15 cellular contexts compared by ENCODE assay signal in genomic region chr12:121980211-121980891, GRCh38.
DNase-seq lines count a peak whose midpoint lies in the region; ATAC-seq and TF ChIP-seq lines count a peak whose summit lies in the region.
"Had no signal": no experiment of that assay in that cellular context is flagged by ENCODE, and none has a peak within 500 bp of the region (broad histone marks: within the 10 kb centered on the region; RNA-seq: fewer than 3 reads in every experiment).

No MANE protein-coding gene starts in this region.

- no peaks in the 10 kb centered on the region for H3K27me3 ChIP-seq in DOHH2 (ENCODE audit: control insufficient read depth, low read length)
- H3K27me3 ChIP-seq: colonic mucosa, heart right ventricle, upper lobe of left lung had no signal

- peaks cover 69% of the 10 kb centered on the region for H3K4me1 ChIP-seq in DOHH2 (ENCODE audit: control insufficient read depth, low read length)
- H3K4me1 ChIP-seq: colonic mucosa, upper lobe of left lung had no signal

- peaks cover 14% of the 10 kb centered on the region for H3K36me3 ChIP-seq in DOHH2 (ENCODE audit: control insufficient read depth, low read length)
- H3K36me3 ChIP-seq: colonic mucosa, heart right ventricle, SJCRH30, upper lobe of left lung had no signal

- DNase-seq in NOMO-1 treated with dmso at 0.1 percent for 144 hours (lab: John Stamatoyannopoulos, UW; ENCODE audit: unreplicated experiment), result peak; percentile 67
- DNase-seq in fibroblast of pulmonary artery (ENCODE audit: low read depth), result peak; percentile 26
- no peak for DNase-seq in NCI-H1930 (lab: John Stamatoyannopoulos, UW)
- no peak for DNase-seq in activated naive CD4-positive, alpha-beta T cell treated with anti-CD3 and anti-CD28 coated beads, Interleukin-2, amount 50 U/mL, for 16 hours
- DNase-seq in stimulated activated CD4-positive, alpha-beta T cell treated with anti-CD3 and anti-CD28 coated beads, Interleukin-4, amount 100 ng/mL, for 24 hours, result no peak
- DNase-seq in cerebellar cortex (ENCODE audit: low spot score), result no peak
- DNase-seq: activated CD8-positive, alpha-beta memory T cell treated with anti-CD3 and anti-CD28 coated beads, Interleukin-2, amount 50 U/mL, for 48 hours; CD4-positive, CD25-positive, alpha-beta regulatory T cell; colonic mucosa; heart right ventricle; NCI-H1417 treated with DMSO at 0.1 percent for 48 hours; upper lobe of left lung had no signal

- no peak for TF ChIP-seq CTCF in DOHH2 (IDR thresholded peaks at IDR 0.05; ENCODE audit: low read depth, low read length, poor library complexity, severe bottlenecking)
- TF ChIP-seq CTCF in fibroblast of pulmonary artery (IDR thresholded peaks at IDR 0.05; ENCODE audit: low read length, missing control alignments), result no peak

- peak; percentile 54 for ATAC-seq in GM21390 (IDR thresholded peaks at IDR 0.05; ENCODE audit: unreplicated experiment)

- no peaks in the 10 kb centered on the region for H3K79me2 ChIP-seq in DOHH2 (ENCODE audit: control insufficient read depth, low read length)

- H3K9me3 ChIP-seq in DOHH2 (ENCODE audit: control insufficient read depth, insufficient read depth, low read length), result no peaks in the 10 kb centered on the region
- H3K9me3 ChIP-seq: colonic mucosa, heart right ventricle, SJCRH30, upper lobe of left lung had no signal

- H3K4me3 ChIP-seq in DOHH2 (ENCODE audit: low read length), result peak overlapping the region; percentile 67
- no peak overlapping the region for H3K4me3 ChIP-seq in fibroblast of pulmonary artery (replicated peaks; ENCODE audit: low read depth, low read length)
- H3K4me3 ChIP-seq: colonic mucosa, heart right ventricle, SJCRH30, upper lobe of left lung had no signal

- peaks cover 62% of the 10 kb centered on the region for H3F3A ChIP-seq in DOHH2 (ENCODE audit: control insufficient read depth, insufficient read depth)

- no peaks in the 10 kb centered on the region for H3K9me2 ChIP-seq in DOHH2 (replicated peaks; ENCODE audit: control insufficient read depth, low read length)

- no peaks in the 10 kb centered on the region for H4K20me1 ChIP-seq in DOHH2 (ENCODE audit: control insufficient read depth, insufficient read depth, low read depth, low read length)

- H3K27ac ChIP-seq in DOHH2 (ENCODE audit: low read depth, low read length), result peak overlapping the region; percentile 96
- H3K27ac ChIP-seq: colonic mucosa, heart right ventricle, SJCRH30, upper lobe of left lung had no signal

- H3K4me2 ChIP-seq in DOHH2 (ENCODE audit: low read length), result peak overlapping the region; percentile 76

Comparison
In these comparisons a context has a peak if more than half of its experiments do, and no peak if none do; other contexts are left out.
1. DNase-seq: peak in NOMO-1 treated with dmso at 0.1 percent for 144 hours (single experiment) and fibroblast of pulmonary artery (single experiment); none in NCI-H1930 (0 of 2), activated naive CD4-positive, alpha-beta T cell treated with anti-CD3 and anti-CD28 coated beads, Interleukin-2, amount 50 U/mL, for 16 hours (single experiment), stimulated activated CD4-positive, alpha-beta T cell treated with anti-CD3 and anti-CD28 coated beads, Interleukin-4, amount 100 ng/mL, for 24 hours (single experiment) and cerebellar cortex (single experiment).